Comparison of ENCODE assay signal across 8 cellular contexts in genomic region chr1:169119405-169119804, GRCh38. TPM values are rescaled to one million over a fixed set of nuclear protein-coding genes. Genes with fewer than 3 reads are reported as not detected.
DNase-seq lines count a peak whose midpoint lies in the region; ATAC-seq lines count a peak whose summit lies in the region.

No MANE protein-coding gene starts in this region.

- DNase-seq in AG08395 (ENCODE audit: low spot score) (peak; percentile 34), M059J (ENCODE audit: low read depth) (peak; percentile 72), dedifferentiated amniotic fluid mesenchymal stem cell (ENCODE audit: extremely low spot score) (peak; percentile 49), myocyte (ENCODE audit: low read depth) (peak; percentile 69), cerebellar cortex (ENCODE audit: low spot score) (no peak), NCI-H2196 treated with DMSO at 0.1 percent for 48 hours (lab: John Stamatoyannopoulos, UW; ENCODE audit: unreplicated experiment) (no peak), NCI-H1930 (lab: John Stamatoyannopoulos, UW) (no peak)

- no peak for ATAC-seq in GM21423 (IDR thresholded peaks at IDR 0.05; ENCODE audit: unreplicated experiment)

RNA-seq across cellular contexts. Expression of gene ATP1B1, which starts 12.9 kb away (rescaled TPM):
- 68.2 and 71.0 TPM in 2 replicates for total RNA-seq in M059J (2014; rRNA removed; shearing (Covaris generic))
- total RNA-seq in myocyte = 25.7 and 63.9 TPM in 2 replicates
- polyA plus RNA-seq in myocyte (2012) = 31.2 TPM

Comparison
In these comparisons a context has a peak if more than half of its experiments do, and no peak if none do; other contexts are left out.
1. DNase-seq: peak in AG08395 (single experiment), M059J (single experiment), dedifferentiated amniotic fluid mesenchymal stem cell (single experiment) and myocyte (single experiment); none in cerebellar cortex (single experiment), NCI-H2196 treated with DMSO at 0.1 percent for 48 hours (single experiment) and NCI-H1930 (0 of 2).